ENCODE assay signal across 8 cellular contexts in the genomic region with DNA sequence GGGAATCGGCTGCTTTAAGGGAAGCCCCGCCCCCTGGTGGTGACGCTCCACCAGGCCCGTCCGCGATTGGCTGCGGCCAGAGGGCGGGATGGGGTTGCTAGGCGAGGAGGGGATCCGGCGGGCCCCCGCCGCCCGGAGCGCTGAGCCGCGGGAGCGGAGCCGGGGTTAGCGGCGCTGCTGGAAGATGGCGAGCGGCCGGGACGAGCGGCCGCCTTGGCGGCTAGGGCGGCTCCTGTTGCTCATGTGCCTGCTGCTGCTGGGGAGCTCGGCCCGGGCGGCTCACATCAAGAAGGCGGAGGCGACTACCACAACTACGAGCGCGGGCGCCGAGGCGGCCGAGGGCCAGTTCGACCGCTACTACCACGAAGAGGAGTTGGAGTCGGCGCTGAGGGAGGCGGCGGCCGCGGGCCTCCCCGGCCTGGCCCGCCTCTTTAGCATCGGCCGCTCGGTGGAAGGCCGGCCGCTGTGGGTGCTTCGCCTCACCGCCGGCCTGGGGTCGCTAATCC. TPM values are rescaled to one million over a fixed set of nuclear protein-coding genes. Genes with fewer than 3 reads are reported as not detected.
A peak's percentile ranks its signal among the peaks of the same experiment; 100 is the strongest.
DNase-seq lines count a peak whose midpoint lies in the region; ATAC-seq and TF ChIP-seq lines count a peak whose summit lies in the region.

A gene (plus strand): TSS at position 131 of the 506 bp plus-strand sequence. CDS start 54 bp downstream, at position 185.

- no peak for TF ChIP-seq EP300 in esophagus muscularis mucosa (IDR thresholded peaks at IDR 0.05)

- H3K9me3 ChIP-seq in KOPT-K1 (ENCODE audit: insufficient read depth, low read length, poor library complexity, severe bottlenecking) (no peaks in the 10 kb centered on the region), Peyer's patch (no peaks in the 10 kb centered on the region), esophagus muscularis mucosa (no peaks in the 10 kb centered on the region), muscle layer of duodenum (ENCODE audit: control insufficient read depth in 1 of 2, low read length in 2 of 2) (no peaks in the 10 kb centered on the region)

- TF ChIP-seq POLR2A in Peyer's patch (IDR thresholded peaks at IDR 0.05): peak; percentile 89
- TF ChIP-seq POLR2A in esophagus muscularis mucosa (IDR thresholded peaks at IDR 0.05; ENCODE audit: low read depth): peak; percentile 92

- H3K4me3 ChIP-seq in Peyer's patch: peak within 1 kb of the TSS; percentile 85 to 95 (median 89)
- peak within 1 kb of the TSS; percentile 82 to 98 (median 93) for H3K4me3 ChIP-seq in esophagus muscularis mucosa
- peak within 1 kb of the TSS; percentile 88 to 93 for H3K4me3 ChIP-seq in muscle layer of duodenum (ENCODE audit: low read depth in 1 of 2, low read length in 2 of 2)

- no peaks in the 10 kb centered on the region for H3K27me3 ChIP-seq in Peyer's patch
- no peaks in the 10 kb centered on the region for H3K27me3 ChIP-seq in esophagus muscularis mucosa
- H3K27me3 ChIP-seq in muscle layer of duodenum (ENCODE audit: low read depth, low read length): no peaks in the 10 kb centered on the region

- peak in 3 of 6 experiments; percentile 10 to 20 (median 16) for TF ChIP-seq CTCF in Peyer's patch (IDR thresholded peaks at IDR 0.05)
- peak in 1 of 3 experiments; percentile 18 for TF ChIP-seq CTCF in esophagus muscularis mucosa (IDR thresholded peaks at IDR 0.05)

- H3K27ac ChIP-seq in KOPT-K1 (ENCODE audit: low read depth, low read length, poor library complexity, severe bottlenecking): peak within 1 kb of the TSS; percentile 51
- peak within 1 kb of the TSS; percentile 83 to 88 (median 86) for H3K27ac ChIP-seq in Peyer's patch
- H3K27ac ChIP-seq in esophagus muscularis mucosa (replicated peaks in 1 of 4): peak within 1 kb of the TSS; percentile 96 to 98 (median 97)
- peak within 1 kb of the TSS; percentile 98 for H3K27ac ChIP-seq in muscle layer of duodenum (ENCODE audit: low read length)

- H3K36me3 ChIP-seq in KOPT-K1 (ENCODE audit: insufficient read depth, low read length): no peaks in the 10 kb centered on the region
- no peaks in the 10 kb centered on the region for H3K36me3 ChIP-seq in Peyer's patch
- H3K36me3 ChIP-seq in esophagus muscularis mucosa: no peaks in the 10 kb centered on the region
- no peaks in the 10 kb centered on the region for H3K36me3 ChIP-seq in muscle layer of duodenum (ENCODE audit: control insufficient read depth in 1 of 2, insufficient read depth in 2 of 2, low read length in 2 of 2)

- intact Hi-C loops in esophagus muscularis mucosa (cut with DNase I): loop anchor here (10.0 kb wide), 1 partner anchor 84 kb away; a partner anchor contains a TSS

- H3K4me1 ChIP-seq in Peyer's patch (peaks cover 0 to 40% (median 3%) of the 10 kb centered on the region in 4 donors), esophagus muscularis mucosa (peaks cover 8 to 62% (median 53%) of the 10 kb centered on the region in 4 donors), muscle layer of duodenum (ENCODE audit: control insufficient read depth in 1 of 2, insufficient read depth in 2 of 2, low read length in 2 of 2) (peaks cover 5 to 21% of the 10 kb centered on the region in 2 donors)

- peak; percentile 95 for DNase-seq in DMS53 (lab: John Stamatoyannopoulos, UW)
- peak; percentile 96 to 99 (median 98) for DNase-seq in Peyer's patch
- DNase-seq in activated T-cell treated with anti-CD3 and anti-CD28 coated beads, Interleukin-2, amount 50 U/mL, for 48 hours: peak; percentile 98 to 99
- peak; percentile 99 for DNase-seq in esophagus muscularis mucosa (ENCODE audit: extremely low spot score)
- peak; percentile 95 for DNase-seq in stimulated activated CD8-positive, alpha-beta memory T cell treated with anti-CD3 and anti-CD28 coated beads, Interleukin-7, amount 100 ng/mL, for 24 hours (ENCODE audit: low read depth)

- peak; percentile 80 for ATAC-seq in GM21723 (IDR thresholded peaks at IDR 0.05; ENCODE audit: unreplicated experiment)

- WGBS in esophagus muscularis mucosa: 1% methylated on average over 46 of the region's 61 CpGs

RNA-seq across cellular contexts. Expression of the gene that starts here (rescaled TPM):
- total RNA-seq in Peyer's patch: 100 to 1,000 TPM in 3 of 4 donors, 1 to 10 TPM in 1; 9.9 to 242 (median 143) TPM
- 100 to 1,000 TPM in 2 of 4 donors, 10 to 100 TPM in 2; 67.0 to 141 (median 95.1) TPM for total RNA-seq in esophagus muscularis mucosa

Comparison
In these comparisons a context has a peak if more than half of its experiments do, and no peak if none do; other contexts are left out.
1. Peak in every context shown above with its lines: DNase-seq, ATAC-seq, H3K4me3 ChIP-seq and H3K27ac ChIP-seq.